ENCODE assay signal across 1 cellular context in genomic region chr12:55673638-55674037, GRCh38.
TF ChIP-seq lines count a peak whose summit lies in the region.

No MANE protein-coding gene starts in this region.

TF ChIP-seq in GM23338, 12 proteins besides CTCF, POLR2A, EP300 and RAD21 (continued from another document):
- TF ChIP-seq ZNF462 (CRISPR knock-in tag; IDR thresholded peaks at IDR 0.05) = no peak
- TF ChIP-seq STAT1 (IDR thresholded peaks at IDR 0.05; ENCODE audit: unreplicated experiment) = no peak
- TF ChIP-seq JUNB (IDR thresholded peaks at IDR 0.05; ENCODE audit: unreplicated experiment) = no peak
- TF ChIP-seq NANOG (IDR thresholded peaks at IDR 0.05; ENCODE audit: borderline replicate concordance) = no peak
TF ChIP-seq in GM23338: peak in this region for 0.
